In the genomic region with DNA sequence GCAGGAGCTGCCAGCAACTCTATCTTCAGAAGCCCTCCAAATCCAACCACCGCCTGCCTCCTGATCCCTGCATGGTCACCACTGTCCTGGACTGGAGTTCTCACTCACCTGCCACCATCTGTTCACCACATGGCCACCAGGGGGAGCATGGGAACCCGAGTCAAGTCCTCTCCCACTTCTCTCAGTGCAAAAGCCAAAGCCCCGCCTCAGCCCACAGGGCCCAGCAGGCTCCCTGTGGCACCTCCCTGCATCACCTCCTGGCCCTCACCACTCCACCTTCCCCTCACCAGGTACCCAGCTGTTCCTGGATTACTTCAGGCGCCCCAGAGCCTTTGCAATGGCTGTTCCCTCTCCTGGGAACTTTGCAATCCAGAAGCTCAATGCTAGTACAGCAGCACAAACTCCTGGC, we compare ENCODE assay signal across 8 cellular contexts. TPM values are rescaled to one million over a fixed set of nuclear protein-coding genes. Genes with fewer than 3 reads are reported as not detected.
DNase-seq lines count a peak whose midpoint lies in the region; ATAC-seq and TF ChIP-seq lines count a peak whose summit lies in the region.

No MANE protein-coding gene starts in this region.

- H3K4me1 Mint-ChIP-seq in HFFc6 (ENCODE audit: low read depth): peaks cover 14% of the 10 kb centered on the region
- peaks cover 28 to 30% of the 10 kb centered on the region in 2 donors for H3K4me1 Mint-ChIP-seq in effector memory CD8-positive, alpha-beta T cell (ENCODE audit: low read depth in 2 of 2)

- H3K27me3 Mint-ChIP-seq in HFFc6 (ENCODE audit: insufficient read depth): no peaks in the 10 kb centered on the region; the same call in 1 of the 2 replicates
- H3K27me3 Mint-ChIP-seq in effector memory CD8-positive, alpha-beta T cell: no peaks in the 10 kb centered on the region

- DNase-seq in CD1c-positive myeloid dendritic cell (ENCODE audit: extremely low spot score) (peak; percentile 77), HFFc6 (peak; percentile 68), NOMO-1 (lab: John Stamatoyannopoulos, UW; ENCODE audit: unreplicated experiment in 2 of 2) (peak; percentile 23 to 34), mucosa of gallbladder (ENCODE audit: low spot score) (peak; percentile 81)
- DNase-seq in activated CD8-positive, alpha-beta memory T cell treated with anti-CD3 and anti-CD28 coated beads for 1 hour (ENCODE audit: extremely low read depth in 1 of 2, low read depth in 1 of 2): peak; percentile 58 to 80
- DNase-seq in effector memory CD8-positive, alpha-beta T cell: peak; percentile 77 to 84 (median 81)
- DNase-seq in stimulated activated CD8-positive, alpha-beta memory T cell treated with anti-CD3 and anti-CD28 coated beads, Interleukin-7, amount 100 ng/mL, for 24 hours (ENCODE audit: low read depth): peak; percentile 89

- H3K27ac Mint-ChIP-seq in HFFc6: no peak overlapping the region
- H3K27ac Mint-ChIP-seq in effector memory CD8-positive, alpha-beta T cell: no peak overlapping the region

- peaks cover 30% of the 10 kb centered on the region for H3K36me3 Mint-ChIP-seq in HFFc6 (ENCODE audit: low read depth)
- H3K36me3 Mint-ChIP-seq in effector memory CD8-positive, alpha-beta T cell (ENCODE audit: insufficient read depth): peaks cover 81% of the 10 kb centered on the region

- no peaks in the 10 kb centered on the region for H3K9me3 Mint-ChIP-seq in HFFc6
- H3K9me3 Mint-ChIP-seq in effector memory CD8-positive, alpha-beta T cell: no peaks in the 10 kb centered on the region

- peak; percentile 54 for ATAC-seq in effector memory CD8-positive, alpha-beta T cell (replicated peaks)
- ATAC-seq in GM19395 (IDR thresholded peaks at IDR 0.05; ENCODE audit: unreplicated experiment): no peak

- TF ChIP-seq CTCF in HFFc6 (IDR thresholded peaks at IDR 0.05): peak; percentile 95

- 0 out of 2 replicates have a peak overlapping the region, but pooled peaks have one; percentile 23 for H3K4me3 Mint-ChIP-seq in HFFc6
- peak overlapping the region in 1 of 2 donors; percentile 35 for H3K4me3 Mint-ChIP-seq in effector memory CD8-positive, alpha-beta T cell

RNA-seq across cellular contexts. Expression of a gene that starts 5.3 kb away (rescaled TPM):
- 10 to 100 TPM; 53.3 to 69.2 (median 59.6) TPM for total RNA-seq in HFFc6 (2021; fragmentation: NEBNext Ultra II Directional; extraction: Animal tissue kit (Norgen Biotek cat#: 25700))
- total RNA-seq in mucosa of gallbladder: 89.0 TPM

RNA-seq across cellular contexts. Expression of a gene that starts 9.8 kb away (rescaled TPM):
- total RNA-seq in HFFc6 (2021; fragmentation: NEBNext Ultra II Directional; extraction: Animal tissue kit (Norgen Biotek cat#: 25700)): 10 to 100 TPM in 3 of 6 experiments, 1 to 10 TPM in 3; 8.6 to 13.3 (median 9.9) TPM
- total RNA-seq in mucosa of gallbladder: 14.5 TPM

RNA-seq across cellular contexts. Expression of a gene that starts 9.8 kb away (rescaled TPM):
- 10 to 100 TPM; 49.9 to 69.9 (median 65.2) TPM for total RNA-seq in HFFc6 (2021; fragmentation: NEBNext Ultra II Directional; extraction: Animal tissue kit (Norgen Biotek cat#: 25700))
- total RNA-seq in mucosa of gallbladder: 104 TPM

RNA-seq across cellular contexts. Expression of a gene that starts 11.4 kb away (rescaled TPM):
- total RNA-seq in HFFc6 (2021; fragmentation: NEBNext Ultra II Directional; extraction: Animal tissue kit (Norgen Biotek cat#: 25700)): not detected
- not detected for total RNA-seq in mucosa of gallbladder

RNA-seq across cellular contexts. Expression of a gene that starts 20.0 kb away (rescaled TPM):
- total RNA-seq in HFFc6 (2021; fragmentation: NEBNext Ultra II Directional; extraction: Animal tissue kit (Norgen Biotek cat#: 25700)): 1 to 10 TPM; 4.5 to 7.1 (median 5.4) TPM
- 8.9 TPM for total RNA-seq in mucosa of gallbladder

Comparison
In these comparisons a context has a peak if more than half of its experiments do, and no peak if none do; other contexts are left out.
1. DNase-seq: peak in every context shown above with its lines; median percentile 89 in stimulated activated CD8-positive, alpha-beta memory T cell treated with anti-CD3 and anti-CD28 coated beads, Interleukin-7, amount 100 ng/mL, for 24 hours; 81 in effector memory CD8-positive, alpha-beta T cell; 81 in mucosa of gallbladder; 77 in CD1c-positive myeloid dendritic cell; 69 in activated CD8-positive, alpha-beta memory T cell treated with anti-CD3 and anti-CD28 coated beads for 1 hour; 68 in HFFc6; 28 in NOMO-1.